ENCODE assay signal across 8 cellular contexts in genomic region chr16:58684001-58684353, GRCh38. TPM values are rescaled to one million over a fixed set of nuclear protein-coding genes. Genes with fewer than 3 reads are reported as not detected.
DNase-seq lines count a peak whose midpoint lies in the region; ATAC-seq, FAIRE-seq and TF ChIP-seq lines count a peak whose summit lies in the region.

No MANE protein-coding gene starts in this region.

- H3K79me2 ChIP-seq in neural progenitor cell (ENCODE audit: low read depth) = peaks cover 13% of the 10 kb centered on the region

- H3K27me3 ChIP-seq in esophagus squamous epithelium = no peaks in the 10 kb centered on the region
- H3K27me3 ChIP-seq in neural progenitor cell = peaks cover 3% of the 10 kb centered on the region

- no peaks in the 10 kb centered on the region for H3K36me3 Mint-ChIP-seq in activated T-cell treated with anti-CD3 and anti-CD28 coated beads, Interleukin-2, amount 50 U/mL, for 4 hours (ENCODE audit: insufficient read depth)
- peaks cover 3% of the 10 kb centered on the region for H3K36me3 Mint-ChIP-seq in neural progenitor cell

- DNase-seq in activated T-cell treated with anti-CD3 and anti-CD28 coated beads, Interleukin-2, amount 50 U/mL, for 4 hours = no peak
- DNase-seq in activated T-cell treated with anti-CD3 and anti-CD28 coated beads for 4 hours = no peak
- DNase-seq in SK-N-MC (ENCODE audit: low read depth, low spot score) = no peak
- DNase-seq in esophagus squamous epithelium (lab: John Stamatoyannopoulos, UW) = no peak
- DNase-seq in neural progenitor cell (ENCODE audit: low spot score) = no peak
- no peak for DNase-seq in 8988T
- DNase-seq in urothelium cell line (ENCODE audit: low spot score) = no peak

- H3K27ac ChIP-seq in SK-N-MC (no peak overlapping the region), esophagus squamous epithelium (peak overlapping the region; percentile 76 to 84 (median 80)), neural progenitor cell (no peak overlapping the region)

- no peak overlapping the region for H3K27ac Mint-ChIP-seq in neural progenitor cell

- no peaks in the 10 kb centered on the region for H3F3A ChIP-seq in neural progenitor cell (ENCODE audit: low read depth)

- peaks cover 10 to 22% (median 13%) of the 10 kb centered on the region in 3 donors for H3K4me1 ChIP-seq in esophagus squamous epithelium
- no peaks in the 10 kb centered on the region for H3K4me1 ChIP-seq in neural progenitor cell

- peak overlapping the region; percentile 79 for H3K4me3 ChIP-seq in SK-N-MC
- H3K4me3 ChIP-seq in esophagus squamous epithelium = peak overlapping the region; percentile 66 to 90 (median 83)
- H3K4me3 ChIP-seq in neural progenitor cell = peak overlapping the region; percentile 79

- ATAC-seq in activated T-cell treated with anti-CD3 and anti-CD28 coated beads, Interleukin-2, amount 50 U/mL, for 4 hours = peak in 1 of 2 donors; percentile 11
- no peak for ATAC-seq in GM18517 (IDR thresholded peaks at IDR 0.05; ENCODE audit: unreplicated experiment)

- H3K4me1 Mint-ChIP-seq in activated T-cell treated with anti-CD3 and anti-CD28 coated beads, Interleukin-2, amount 50 U/mL, for 4 hours (ENCODE audit: low read depth) = peaks cover 21% of the 10 kb centered on the region
- H3K4me1 Mint-ChIP-seq in neural progenitor cell = peaks cover 9% of the 10 kb centered on the region

- WGBS in esophagus squamous epithelium, 2 donors = 0 to 16% methylated on average over 2 to 3 of the region's 3 CpGs

- H3K9me3 Mint-ChIP-seq in activated T-cell treated with anti-CD3 and anti-CD28 coated beads, Interleukin-2, amount 50 U/mL, for 4 hours = no peaks in the 10 kb centered on the region
- H3K9me3 Mint-ChIP-seq in neural progenitor cell = no peaks in the 10 kb centered on the region

- peak overlapping the region; percentile 100 for H2AFZ ChIP-seq in neural progenitor cell (replicated peaks)

- TF ChIP-seq CTCF in esophagus squamous epithelium (IDR thresholded peaks at IDR 0.05) (no peak), neural progenitor cell (IDR thresholded peaks at IDR 0.05) (no peak)

- FAIRE-seq in urothelium cell line (lab: Jason Lieb, UNC) = no peak

- TF ChIP-seq POLR2A in esophagus squamous epithelium (IDR thresholded peaks at IDR 0.05) = no peak

- intact Hi-C loops in esophagus squamous epithelium (cut with DNase I) = loop anchor here (10.0 kb wide), 1 partner anchor 71 kb away; no protein-coding TSS in a partner anchor

- peak overlapping the region; percentile 91 for H3K4me3 Mint-ChIP-seq in activated T-cell treated with anti-CD3 and anti-CD28 coated beads, Interleukin-2, amount 50 U/mL, for 4 hours
- peak overlapping the region; percentile 93 for H3K4me3 Mint-ChIP-seq in neural progenitor cell

- H4K20me1 ChIP-seq in neural progenitor cell (ENCODE audit: low read depth) = no peaks in the 10 kb centered on the region

- no peaks in the 10 kb centered on the region for H3K36me3 ChIP-seq in SK-N-MC (ENCODE audit: insufficient read depth, low read length)
- peaks cover 0 to 20% (median 0%) of the 10 kb centered on the region in 3 donors for H3K36me3 ChIP-seq in esophagus squamous epithelium
- H3K36me3 ChIP-seq in neural progenitor cell = no peaks in the 10 kb centered on the region

- H3K27me3 Mint-ChIP-seq in activated T-cell treated with anti-CD3 and anti-CD28 coated beads, Interleukin-2, amount 50 U/mL, for 4 hours (ENCODE audit: low read depth) = no peaks in the 10 kb centered on the region
- H3K27me3 Mint-ChIP-seq in neural progenitor cell (ENCODE audit: insufficient read depth, low read depth) = peaks cover 3% of the 10 kb centered on the region

- peak overlapping the region; percentile 89 for H3K4me2 ChIP-seq in neural progenitor cell

- H3K9ac ChIP-seq in SK-N-MC (ENCODE audit: insufficient read length) = peak overlapping the region; percentile 77
- H3K9ac ChIP-seq in neural progenitor cell = peak overlapping the region; percentile 72

- H3K9me3 ChIP-seq in SK-N-MC (ENCODE audit: low read depth, low read length) (no peaks in the 10 kb centered on the region), esophagus squamous epithelium (no peaks in the 10 kb centered on the region), neural progenitor cell (ENCODE audit: low read depth) (no peaks in the 10 kb centered on the region)

RNA-seq across cellular contexts. Expression of gene SLC38A7, which starts 0.6 kb away (rescaled TPM):
- 10 to 100 TPM; 10.4 to 14.5 (median 12.2) TPM for total RNA-seq in activated T-cell treated with anti-CD3 and anti-CD28 coated beads, Interleukin-2, amount 50 U/mL, for 4 hours
- total RNA-seq in esophagus squamous epithelium (10 to 100 TPM in 3 of 4 donors, 1 to 10 TPM in 1; 9.1 to 15.6 (median 13.1) TPM), neural progenitor cell (ENCODE audit: low replicate concordance) (9.8 and 13.8 TPM in 2 replicates)

RNA-seq across cellular contexts. Expression of gene GOT2, which starts 50.1 kb away (rescaled TPM):
- 100 to 1,000 TPM; 143 to 147 (median 143) TPM for total RNA-seq in activated T-cell treated with anti-CD3 and anti-CD28 coated beads, Interleukin-2, amount 50 U/mL, for 4 hours
- total RNA-seq in esophagus squamous epithelium = 100 to 1,000 TPM in 3 of 4 donors, 10 to 100 TPM in 1; 67.5 to 172 (median 110) TPM
- 77.2 and 91.6 TPM in 2 replicates for total RNA-seq in neural progenitor cell (ENCODE audit: low replicate concordance)

RNA-seq across cellular contexts. Expression of gene CNOT1, which starts 54.4 kb away (rescaled TPM):
- total RNA-seq in activated T-cell treated with anti-CD3 and anti-CD28 coated beads, Interleukin-2, amount 50 U/mL, for 4 hours = 100 to 1,000 TPM; 235 to 253 (median 249) TPM
- total RNA-seq in esophagus squamous epithelium (100 to 1,000 TPM; 124 to 229 (median 153) TPM), neural progenitor cell (ENCODE audit: low replicate concordance) (222 and 241 TPM in 2 replicates)

Comparison
In these comparisons a context has a peak if more than half of its experiments do, and no peak if none do; other contexts are left out.
1. H3K27ac ChIP-seq: peak in esophagus squamous epithelium (4 of 4); none in SK-N-MC (single experiment) and neural progenitor cell (single experiment).
2. Peak in every context shown above with its lines, with median percentiles within 50 percentile points of each other: H3K4me3 ChIP-seq.